ENCODE assay signal across 8 cellular contexts in the genomic region with DNA sequence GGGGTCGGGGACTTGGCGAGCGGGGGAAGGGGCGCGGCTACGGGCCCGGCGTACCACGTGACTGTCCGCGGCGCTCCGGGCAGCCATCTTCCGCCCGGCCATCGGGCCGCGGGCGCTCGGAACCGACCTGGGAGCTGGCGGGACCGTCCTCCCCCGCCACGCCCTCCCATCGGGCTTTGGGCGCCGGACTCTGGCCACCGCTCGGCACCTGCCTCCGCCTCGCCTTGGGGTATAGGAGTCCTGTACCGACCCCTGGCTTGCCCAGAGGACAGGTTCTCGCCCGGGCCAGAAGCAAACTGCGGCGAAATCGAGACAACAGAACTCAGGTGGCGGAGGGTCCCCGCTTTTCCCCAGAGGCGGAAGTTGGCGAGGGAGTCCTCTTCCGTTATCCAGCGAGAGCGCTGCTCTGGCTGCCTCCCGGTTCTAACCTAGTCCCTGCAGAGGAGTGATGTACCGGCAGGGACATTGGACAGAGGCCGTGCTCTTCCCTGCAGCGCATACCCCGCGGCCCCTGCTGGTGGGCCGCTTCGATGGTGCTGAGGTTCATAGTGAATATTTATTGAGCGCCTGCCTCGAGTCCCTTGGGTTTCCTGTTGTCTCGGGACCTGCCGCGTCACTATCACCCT. TPM values are rescaled to one million over a fixed set of nuclear protein-coding genes. Genes with fewer than 3 reads are reported as not detected.
DNase-seq lines count a peak whose midpoint lies in the region; ATAC-seq and TF ChIP-seq lines count a peak whose summit lies in the region.

No MANE protein-coding gene starts in this region.

- no peaks in the 10 kb centered on the region for H3K9me3 Mint-ChIP-seq in CD8-positive, alpha-beta memory T cell
- no peaks in the 10 kb centered on the region for H3K9me3 Mint-ChIP-seq in endodermal cell

- CTCF ChIA-PET in CD8-positive, alpha-beta memory T cell (lab: Charles Lee) = interaction anchor here (0.7 to 3.3 kb wide), 10 partner anchors 11 to 257 kb away, joined by 3 to 22 read pairs (median 4); no protein-coding TSS in a partner anchor

- H3K36me3 Mint-ChIP-seq in CD8-positive, alpha-beta memory T cell = peaks cover 0 to 20% (median 1%) of the 10 kb centered on the region in 3 donors
- no peaks in the 10 kb centered on the region for H3K36me3 Mint-ChIP-seq in endodermal cell (ENCODE audit: low read depth)

- peak; percentile 49 for ATAC-seq in HG03354 (IDR thresholded peaks at IDR 0.05; ENCODE audit: poor library complexity, severe bottlenecking, unreplicated experiment)

- peak overlapping the region; percentile 92 for H3K9ac ChIP-seq in endodermal cell (ENCODE audit: extremely low read depth, low read length, poor library complexity, severe bottlenecking)

- peak; percentile 71 for TF ChIP-seq CTCF in endodermal cell (conservative IDR thresholded peaks at IDR 0.05)

- H3K4me3 Mint-ChIP-seq in CD8-positive, alpha-beta memory T cell = peak overlapping the region; percentile 90 to 98 (median 94)
- H3K4me3 Mint-ChIP-seq in endodermal cell = peak overlapping the region; percentile 82

- peaks cover 0 to 5% of the 10 kb centered on the region in 2 donors for H3K27me3 Mint-ChIP-seq in CD8-positive, alpha-beta memory T cell
- peaks cover 3% of the 10 kb centered on the region for H3K27me3 Mint-ChIP-seq in endodermal cell (ENCODE audit: insufficient read depth)

- peaks cover 30 to 34% (median 30%) of the 10 kb centered on the region in 3 donors for H3K4me1 Mint-ChIP-seq in CD8-positive, alpha-beta memory T cell
- peaks cover 21% of the 10 kb centered on the region for H3K4me1 Mint-ChIP-seq in endodermal cell

- DNase-seq in CD8-positive, alpha-beta memory T cell = peak; percentile 53 to 80 (median 68)
- peak; percentile 76 for DNase-seq in GM19238 (ENCODE audit: insufficient read length, low spot score)
- DNase-seq in NCI-H82 (lab: John Stamatoyannopoulos, UW) = peak; percentile 83
- DNase-seq in activated CD8-positive, alpha-beta memory T cell treated with anti-CD3 and anti-CD28 coated beads, Interleukin-2, amount 50 U/mL, for 1 hour (ENCODE audit: extremely low read depth) = peak; percentile 40
- DNase-seq in endodermal cell = peak; percentile 88
- DNase-seq in stimulated activated CD8-positive, alpha-beta memory T cell treated with anti-CD3 and anti-CD28 coated beads, Interleukin-4, amount 100 ng/mL, for 48 hours = peak; percentile 72

- H3K36me3 ChIP-seq in CD8-positive, alpha-beta memory T cell (ENCODE audit: insufficient read depth, low read length) = no peaks in the 10 kb centered on the region
- H3K36me3 ChIP-seq in endodermal cell (ENCODE audit: control insufficient read depth, insufficient read depth, low read length) (no peaks in the 10 kb centered on the region), mesodermal cell (ENCODE audit: control insufficient read depth, insufficient read depth, low read length) (no peaks in the 10 kb centered on the region)

- H3K27ac Mint-ChIP-seq in CD8-positive, alpha-beta memory T cell = peak overlapping the region; percentile 93 to 100 (median 97)
- H3K27ac Mint-ChIP-seq in endodermal cell = peak overlapping the region; percentile 96

- WGBS in endodermal cell (ENCODE audit: insufficient coverage in 1 of 2, insufficient read length in 1 of 2), 2 experiments = 0 to 1% methylated on average over 32 to 58 of the region's 58 CpGs
- WGBS in mesodermal cell (ENCODE audit: insufficient coverage in 2 of 2), 2 experiments = 1% methylated on average over 50 to 55 of the region's 58 CpGs

- POLR2A ChIA-PET in CD8-positive, alpha-beta memory T cell (lab: Charles Lee) = interaction anchor here (0.5 to 5.7 kb wide), 6 partner anchors 11 to 261 kb away, joined by 3 to 53 read pairs (median 5); no protein-coding TSS in a partner anchor

- peak overlapping the region; percentile 100 for H3K27ac ChIP-seq in CD8-positive, alpha-beta memory T cell (ENCODE audit: low read depth, low read length)
- H3K27ac ChIP-seq in endodermal cell (ENCODE audit: low read depth, low read length) (peak overlapping the region; percentile 99), mesodermal cell (ENCODE audit: low read depth, low read length, severe bottlenecking) (peak overlapping the region; percentile 98)

- H3K27me3 ChIP-seq in CD8-positive, alpha-beta memory T cell (ENCODE audit: insufficient read depth, low read length, poor library complexity, severe bottlenecking) = no peaks in the 10 kb centered on the region
- no peaks in the 10 kb centered on the region for H3K27me3 ChIP-seq in endodermal cell (ENCODE audit: control insufficient read depth, insufficient read depth, low read length, poor library complexity, severe bottlenecking)

- H3K4me3 ChIP-seq in CD8-positive, alpha-beta memory T cell (ENCODE audit: low read length) = peak overlapping the region; percentile 99
- H3K4me3 ChIP-seq in endodermal cell (ENCODE audit: low read length) = peak overlapping the region; percentile 88
- H3K4me3 ChIP-seq in mesodermal cell (ENCODE audit: extremely low read depth, insufficient read depth, low read length, poor library complexity, severe bottlenecking) = peak overlapping the region; percentile 83

- peaks cover 26% of the 10 kb centered on the region for H3K4me1 ChIP-seq in CD8-positive, alpha-beta memory T cell (ENCODE audit: insufficient read depth, low read length)
- peaks cover 4% of the 10 kb centered on the region for H3K4me1 ChIP-seq in endodermal cell (ENCODE audit: control insufficient read depth, insufficient read depth, low read length)
- peaks cover 9% of the 10 kb centered on the region for H3K4me1 ChIP-seq in mesodermal cell (ENCODE audit: control insufficient read depth, insufficient read depth, low read length, poor library complexity, severe bottlenecking)

- H3K9me3 ChIP-seq in CD8-positive, alpha-beta memory T cell (ENCODE audit: low read length) = no peaks in the 10 kb centered on the region
- H3K9me3 ChIP-seq in endodermal cell (ENCODE audit: control insufficient read depth, low read length) = no peaks in the 10 kb centered on the region
- H3K9me3 ChIP-seq in mesodermal cell (ENCODE audit: control insufficient read depth, low read length) = no peaks in the 10 kb centered on the region

RNA-seq across cellular contexts. Expression of a gene that starts 1.2 kb away (rescaled TPM):
- 10 to 100 TPM; 13.5 to 14.5 TPM for total RNA-seq in CD8-positive, alpha-beta memory T cell
- 11.3 TPM for polyA plus RNA-seq in CD8-positive, alpha-beta memory T cell
- total RNA-seq in endodermal cell = 10 to 100 TPM; 12.0 to 14.3 TPM
- 8.3 TPM for polyA plus RNA-seq in endodermal cell (2013, experiment 1 of 2)
- 6.9 TPM for polyA plus RNA-seq in endodermal cell (2013, experiment 2 of 2)
- 11.1 TPM for polyA plus RNA-seq in mesodermal cell (2013, experiment 1 of 2)
- polyA plus RNA-seq in mesodermal cell (2013, experiment 2 of 2) = 11.7 TPM

Comparison
In these comparisons a context has a peak if more than half of its experiments do, and no peak if none do; other contexts are left out.
1. Peak in every context shown above with its lines: DNase-seq, ATAC-seq, H3K4me3 ChIP-seq and H3K27ac ChIP-seq.